In genomic region chr16:86563489-86564345, GRCh38 we compare ENCODE assay signal across 8 cellular contexts. TPM values are rescaled to one million over a fixed set of nuclear protein-coding genes. Genes with fewer than 3 reads are reported as not detected.
A peak's percentile ranks its signal among the peaks of the same experiment; 100 is the strongest.
DNase-seq lines count a peak whose midpoint lies in the region; ATAC-seq, FAIRE-seq and TF ChIP-seq lines count a peak whose summit lies in the region.

No MANE protein-coding gene starts in this region.

- peak overlapping the region; percentile 82 for H3K4me2 ChIP-seq in A549

- no peak for TF ChIP-seq EP300 in A549 (IDR thresholded peaks at IDR 0.05)

- 3% methylated on average over 41 of the region's 41 CpGs for WGBS in A549 (ENCODE audit: missing lambda C conversion rate)

- CTCF ChIA-PET in A549 (lab: Yijun Ruan, JAX), result interaction anchor here (0.6 to 9.3 kb wide), 112 partner anchors 10 to 831 kb away, joined by 3 to 170 read pairs (median 4); no protein-coding TSS in a partner anchor

- POLR2A ChIA-PET in A549 (lab: Yijun Ruan, JAX), result no interaction called here

- peak; percentile 50 to 86 for DNase-seq in A549 (ENCODE audit: low read depth in 1 of 2, low spot score in 1 of 2)
- DNase-seq in HTR-8/SVneo (ENCODE audit: insufficient read length, low spot score), result peak; percentile 67
- peak; percentile 84 for DNase-seq in NOMO-1 treated with DMSO at 0.1 percent for 48 hours (lab: John Stamatoyannopoulos, UW; ENCODE audit: unreplicated experiment)
- peak; percentile 71 for DNase-seq in activated CD8-positive, alpha-beta memory T cell treated with anti-CD3 and anti-CD28 coated beads for 4 hours (ENCODE audit: low read depth in 2 of 2)
- DNase-seq in midbrain (lab: John Stamatoyannopoulos, UW), result peak; percentile 87
- DNase-seq in stimulated activated CD8-positive, alpha-beta memory T cell treated with anti-CD3 and anti-CD28 coated beads, Interleukin-4, amount 100 ng/mL, for 1 hour (ENCODE audit: low read depth in 2 of 2, low spot score in 1 of 2), result peak; percentile 71 to 76

- peak; percentile 100 for TF ChIP-seq RAD21 in A549 (conservative IDR thresholded peaks at IDR 0.05 in 1 of 2, IDR thresholded peaks at IDR 0.05 in 1 of 2)

- peak overlapping the region; percentile 71 to 79 for H3K27ac ChIP-seq in A549

- peak; percentile 100 for TF ChIP-seq CTCF in A549 (IDR thresholded peaks at IDR 0.05)

- H3K4me1 ChIP-seq in A549, result peaks cover 9% of the 10 kb centered on the region; the same call in 1 of the 3 replicates

- peak overlapping the region; percentile 42 for H3K4me3 ChIP-seq in A549

- FAIRE-seq in A549 (lab: Jason Lieb, UNC), result no peak
- peak; percentile 72 for FAIRE-seq in HTR-8/SVneo (lab: Jason Lieb, UNC)
- FAIRE-seq in endometrium (lab: Jason Lieb, UNC), result peak; percentile 21

- ATAC-seq in A549 (peak; percentile 51 to 87; a peak in 5 of 6 replicates), GM18867 (IDR thresholded peaks at IDR 0.05; ENCODE audit: unreplicated experiment) (peak; percentile 80)

- no peaks in the 10 kb centered on the region for H3K9me3 ChIP-seq in A549

- no peak for TF ChIP-seq POLR2A in A549 (IDR thresholded peaks at IDR 0.05; ENCODE audit: low read length)

TF ChIP-seq in A549, 52 proteins besides CTCF, POLR2A, EP300 and RAD21:
- TF ChIP-seq ESRRA (IDR thresholded peaks at IDR 0.05; ENCODE audit: borderline replicate concordance, low read length), result no peak
- peak; percentile 100 for TF ChIP-seq SMC3 (IDR thresholded peaks at IDR 0.05)
- no peak; the same call in 1 of the 2 replicates for TF ChIP-seq MAZ (IDR thresholded peaks at IDR 0.05; ENCODE audit: borderline replicate concordance, low read depth, low read length)
- TF ChIP-seq HOXA7 (CRISPR knock-in tag; IDR thresholded peaks at IDR 0.05), result no peak
- no peak for TF ChIP-seq PHF8 (IDR thresholded peaks at IDR 0.05; ENCODE audit: borderline replicate concordance, low read depth)
- TF ChIP-seq FOSB (CRISPR knock-in tag; IDR thresholded peaks at IDR 0.05), result no peak
- no peak for TF ChIP-seq NR3C1 (IDR thresholded peaks at IDR 0.05)
- TF ChIP-seq JUN (IDR thresholded peaks at IDR 0.05), result peak in 1 of 2 experiments; percentile 24; a peak in 1 of 5 replicates
- no peak for TF ChIP-seq BCL3 (IDR thresholded peaks at IDR 0.05)
- TF ChIP-seq E2F6 (IDR thresholded peaks at IDR 0.05; ENCODE audit: borderline replicate concordance, low read depth), result peak; percentile 38; the same call in 1 of the 2 replicates
- TF ChIP-seq MAX (IDR thresholded peaks at IDR 0.05), result peak; percentile 55

RNA-seq across cellular contexts. Expression of gene FOXC2, which starts 2.9 kb away (rescaled TPM):
- polyA plus RNA-seq in A549 (2011; rRNA removed) (0.06 and 0.09 TPM in 2 replicates), A549 (2017; fragmentation: RNase III; extraction: RNeasy Plus Mini Kit Qiagen cat#74134 plus additional on column Dnase treatment) (0.28 to 0.46 TPM (median 0.42 TPM) in 3 replicates)
- 0.32 and 0.36 TPM in 2 replicates for polyA plus RNA-seq in A549 (2012; cell fraction: cytosol; rRNA removed)
- 0.54 and 0.61 TPM in 2 replicates for polyA plus RNA-seq in A549 (2012; cell fraction: nucleus; rRNA removed)
- polyA minus RNA-seq in A549 (2011; rRNA and poly(A)+ RNA removed), result 0.08 and 0.19 TPM in 2 replicates

RNA-seq across cellular contexts. Expression of gene MTHFSD, which starts 8.7 kb away (rescaled TPM):
- polyA plus RNA-seq in A549 (2011; rRNA removed) (14.9 and 16.9 TPM in 2 replicates), A549 (2017; fragmentation: RNase III; extraction: RNeasy Plus Mini Kit Qiagen cat#74134 plus additional on column Dnase treatment) (12.8 to 13.1 TPM (median 12.9 TPM) in 3 replicates)
- 8.6 and 10.3 TPM in 2 replicates for polyA plus RNA-seq in A549 (2012; cell fraction: cytosol; rRNA removed)
- 27.4 and 28.9 TPM in 2 replicates for polyA plus RNA-seq in A549 (2012; cell fraction: nucleus; rRNA removed)
- polyA minus RNA-seq in A549 (2011; rRNA and poly(A)+ RNA removed), result 29.8 and 32.2 TPM in 2 replicates

RNA-seq across cellular contexts. Expression of gene FOXL1, which starts 14.6 kb away (rescaled TPM):
- polyA plus RNA-seq in A549 (2011; rRNA removed), result 0.48 and 0.50 TPM in 2 replicates
- polyA plus RNA-seq in A549 (2012; cell fraction: cytosol; rRNA removed), result 0.62 and 1.5 TPM in 2 replicates
- 2.1 and 5.7 TPM in 2 replicates for polyA plus RNA-seq in A549 (2012; cell fraction: nucleus; rRNA removed)
- 0.52 to 0.70 TPM (median 0.70 TPM) in 3 replicates for polyA plus RNA-seq in A549 (2017; fragmentation: RNase III; extraction: RNeasy Plus Mini Kit Qiagen cat#74134 plus additional on column Dnase treatment)
- 0.33 and 0.34 TPM in 2 replicates for polyA minus RNA-seq in A549 (2011; rRNA and poly(A)+ RNA removed)

RNA-seq across cellular contexts. Expression of gene FOXF1, which starts 53.4 kb away (rescaled TPM):
- polyA plus RNA-seq in A549 (2011; rRNA removed), result not detected in 2 replicates
- polyA plus RNA-seq in A549 (2012; cell fraction: cytosol; rRNA removed), result not detected in 2 replicates
- not detected in 2 replicates for polyA plus RNA-seq in A549 (2012; cell fraction: nucleus; rRNA removed)
- not detected in 3 replicates for polyA plus RNA-seq in A549 (2017; fragmentation: RNase III; extraction: RNeasy Plus Mini Kit Qiagen cat#74134 plus additional on column Dnase treatment)
- not detected in 2 replicates for polyA minus RNA-seq in A549 (2011; rRNA and poly(A)+ RNA removed)

Comparison
In these comparisons a context has a peak if more than half of its experiments do, and no peak if none do; other contexts are left out.
1. Peak in every context shown above with its lines: DNase-seq, ATAC-seq, H3K4me3 ChIP-seq and H3K27ac ChIP-seq.